In the genomic region with DNA sequence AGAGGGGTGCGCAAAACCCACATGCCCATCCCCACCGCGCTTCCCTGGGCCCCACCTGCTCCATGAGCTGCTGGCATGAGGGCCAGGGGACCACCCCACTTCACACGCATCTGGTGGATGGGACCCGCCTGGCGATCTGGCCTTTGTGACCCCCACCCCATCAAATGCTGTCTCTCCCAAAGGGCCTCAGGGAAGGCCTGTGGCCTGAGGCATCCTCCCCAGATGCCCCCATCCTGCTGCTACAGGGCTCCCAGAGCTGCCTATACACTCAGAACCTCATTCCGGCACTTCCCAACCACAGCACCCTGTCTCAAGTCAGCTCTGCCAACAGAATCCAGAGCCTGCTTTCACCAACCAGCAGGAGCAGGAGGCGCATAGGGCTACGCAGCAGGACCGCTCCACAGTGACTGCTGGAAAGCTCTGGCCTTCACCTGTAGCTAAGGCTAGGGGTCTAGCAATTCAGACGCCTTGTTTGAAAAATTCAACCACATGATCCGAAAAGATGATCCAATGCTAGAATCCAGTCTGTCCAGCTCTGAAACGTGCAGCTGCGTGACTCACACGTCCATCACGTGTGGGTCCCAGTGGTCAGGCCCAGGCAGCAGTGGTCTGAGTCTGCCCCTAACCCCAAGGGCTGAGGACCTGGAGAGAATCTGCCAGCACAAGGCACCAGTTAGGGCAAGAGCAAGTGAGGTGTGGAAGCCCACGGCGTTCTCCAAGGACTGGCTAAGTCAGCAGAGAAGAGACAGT, we compare ENCODE assay signal across 1 cellular context.
TF ChIP-seq lines count a peak whose summit lies in the region.

No MANE protein-coding gene starts in this region.

TF ChIP-seq in K562, 482 proteins besides CTCF, POLR2A, EP300 and RAD21:
- TF ChIP-seq SUPT5H (IDR thresholded peaks at IDR 0.05) (0 out of 2 replicates have a peak, but pooled peaks have one; percentile 59), POLR2AphosphoS5 (IDR thresholded peaks at IDR 0.05; ENCODE audit: control insufficient read depth, insufficient read depth, low read depth, low read length) (0 out of 2 replicates have a peak, but pooled peaks have one; percentile 9), NELFE (IDR thresholded peaks at IDR 0.05; ENCODE audit: insufficient read depth, insufficient read length) (no peak)
